Comparison of ENCODE assay signal across 1 cellular context in the genomic region with DNA sequence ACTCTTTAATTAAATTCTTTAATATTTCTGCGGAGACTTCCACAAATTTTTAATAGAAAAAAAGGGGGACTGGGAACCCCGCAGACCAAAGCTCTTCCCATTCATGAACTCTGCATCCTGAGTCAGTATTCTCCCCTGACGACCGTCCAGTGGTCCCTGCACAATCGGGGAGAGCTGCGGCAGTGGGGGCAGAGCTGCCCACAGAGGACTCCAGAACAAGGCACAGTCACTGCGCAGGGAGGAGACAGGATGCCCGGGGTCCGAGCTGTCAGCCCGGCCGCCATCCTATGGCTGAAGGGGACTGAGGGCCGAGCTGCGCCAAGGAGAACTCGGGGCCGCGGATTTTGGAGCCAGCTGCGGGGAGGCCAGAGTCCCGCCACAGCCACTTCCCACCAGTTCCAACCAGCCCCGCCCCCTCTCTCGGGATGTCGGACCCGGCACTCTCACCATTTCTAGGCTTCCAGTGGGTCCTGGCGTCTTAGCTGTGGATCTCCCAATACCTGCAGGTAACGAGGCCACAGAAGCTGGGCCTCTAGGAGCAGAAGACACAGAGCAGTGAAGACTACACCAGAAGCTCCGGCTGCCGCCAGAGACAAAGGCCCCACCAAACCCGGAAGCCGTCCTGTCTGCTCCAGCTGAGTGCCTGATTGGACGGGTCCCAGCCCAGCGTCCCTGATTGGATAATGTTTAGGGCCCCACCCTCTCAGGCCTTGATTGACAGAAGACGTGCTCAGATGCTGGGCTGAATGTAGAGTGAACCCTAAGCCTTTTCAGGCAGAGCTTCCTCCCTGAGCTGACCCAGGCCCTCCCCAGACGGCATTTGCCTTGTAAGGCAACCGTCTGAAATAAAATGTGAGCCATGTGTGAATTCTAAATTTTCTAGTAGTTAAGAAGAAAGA.
A peak's percentile ranks its signal among the peaks of the same experiment; 100 is the strongest.
TF ChIP-seq lines count a peak whose summit lies in the region.

A gene with protein sequence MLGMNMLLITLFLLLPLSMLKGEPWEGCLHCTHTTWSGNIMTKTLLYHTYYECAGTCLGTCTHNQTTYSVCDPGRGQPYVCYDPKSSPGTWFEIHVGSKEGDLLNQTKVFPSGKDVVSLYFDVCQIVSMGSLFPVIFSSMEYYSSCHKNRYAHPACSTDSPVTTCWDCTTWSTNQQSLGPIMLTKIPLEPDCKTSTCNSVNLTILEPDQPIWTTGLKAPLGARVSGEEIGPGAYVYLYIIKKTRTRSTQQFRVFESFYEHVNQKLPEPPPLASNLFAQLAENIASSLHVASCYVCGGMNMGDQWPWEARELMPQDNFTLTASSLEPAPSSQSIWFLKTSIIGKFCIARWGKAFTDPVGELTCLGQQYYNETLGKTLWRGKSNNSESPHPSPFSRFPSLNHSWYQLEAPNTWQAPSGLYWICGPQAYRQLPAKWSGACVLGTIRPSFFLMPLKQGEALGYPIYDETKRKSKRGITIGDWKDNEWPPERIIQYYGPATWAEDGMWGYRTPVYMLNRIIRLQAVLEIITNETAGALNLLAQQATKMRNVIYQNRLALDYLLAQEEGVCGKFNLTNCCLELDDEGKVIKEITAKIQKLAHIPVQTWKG (minus strand): TSS at position 594 of the 899 bp plus-strand sequence. CDS start 13,661 bp downstream, outside the sequence.

TF ChIP-seq in liver, 16 proteins besides CTCF, POLR2A, EP300 and RAD21 (continued from another document):
- TF ChIP-seq, protein P1, sequence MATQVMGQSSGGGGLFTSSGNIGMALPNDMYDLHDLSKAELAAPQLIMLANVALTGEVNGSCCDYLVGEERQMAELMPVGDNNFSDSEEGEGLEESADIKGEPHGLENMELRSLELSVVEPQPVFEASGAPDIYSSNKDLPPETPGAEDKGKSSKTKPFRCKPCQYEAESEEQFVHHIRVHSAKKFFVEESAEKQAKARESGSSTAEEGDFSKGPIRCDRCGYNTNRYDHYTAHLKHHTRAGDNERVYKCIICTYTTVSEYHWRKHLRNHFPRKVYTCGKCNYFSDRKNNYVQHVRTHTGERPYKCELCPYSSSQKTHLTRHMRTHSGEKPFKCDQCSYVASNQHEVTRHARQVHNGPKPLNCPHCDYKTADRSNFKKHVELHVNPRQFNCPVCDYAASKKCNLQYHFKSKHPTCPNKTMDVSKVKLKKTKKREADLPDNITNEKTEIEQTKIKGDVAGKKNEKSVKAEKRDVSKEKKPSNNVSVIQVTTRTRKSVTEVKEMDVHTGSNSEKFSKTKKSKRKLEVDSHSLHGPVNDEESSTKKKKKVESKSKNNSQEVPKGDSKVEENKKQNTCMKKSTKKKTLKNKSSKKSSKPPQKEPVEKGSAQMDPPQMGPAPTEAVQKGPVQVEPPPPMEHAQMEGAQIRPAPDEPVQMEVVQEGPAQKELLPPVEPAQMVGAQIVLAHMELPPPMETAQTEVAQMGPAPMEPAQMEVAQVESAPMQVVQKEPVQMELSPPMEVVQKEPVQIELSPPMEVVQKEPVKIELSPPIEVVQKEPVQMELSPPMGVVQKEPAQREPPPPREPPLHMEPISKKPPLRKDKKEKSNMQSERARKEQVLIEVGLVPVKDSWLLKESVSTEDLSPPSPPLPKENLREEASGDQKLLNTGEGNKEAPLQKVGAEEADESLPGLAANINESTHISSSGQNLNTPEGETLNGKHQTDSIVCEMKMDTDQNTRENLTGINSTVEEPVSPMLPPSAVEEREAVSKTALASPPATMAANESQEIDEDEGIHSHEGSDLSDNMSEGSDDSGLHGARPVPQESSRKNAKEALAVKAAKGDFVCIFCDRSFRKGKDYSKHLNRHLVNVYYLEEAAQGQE (IDR thresholded peaks at IDR 0.05) = peak; percentile 76
- TF ChIP-seq EGR1 (IDR thresholded peaks at IDR 0.05; ENCODE audit: low read depth in 2 of 2) (no peak), RXRA (IDR thresholded peaks at IDR 0.05) (peak; percentile 19 to 30), HNF4G (IDR thresholded peaks at IDR 0.05) (no peak), HNF4A (conservative IDR thresholded peaks at IDR 0.05) (peak in 1 of 2 donors; percentile 48)
